Comparison of ENCODE assay signal across 20 cellular contexts in genomic region chr17:62656446-62656845, GRCh38.
"Had no signal": no experiment of that assay in that cellular context is flagged by ENCODE, and none has a peak within 500 bp of the region (broad histone marks: within the 10 kb centered on the region; RNA-seq: fewer than 3 reads in every experiment).

No MANE protein-coding gene starts in this region.

- H3K27me3 Mint-ChIP-seq: activated naive CD8-positive, alpha-beta T cell had no signal

- ATAC-seq: activated CD4-positive, CD25-positive, alpha-beta regulatory T cell treated with anti-CD3 and anti-CD28 coated beads, Interleukin-2, amount 50 U/mL, for 24 hours; activated CD8-positive, alpha-beta memory T cell treated with anti-CD3 and anti-CD28 coated beads, Interleukin-2, amount 10 ng/mL, durations not matched to agents 7 days and 5 days; activated CD8-positive, alpha-beta T cell treated with anti-CD3 and anti-CD28 coated beads for 36 hours; left lung; natural killer cell treated with Interleukin-12 subunit alpha and Interleukin-12 subunit beta and Interleukin-15 and Interleukin-18, amount 100 ng/mL, for 72 hours; right lobe of liver; stimulated activated effector memory CD8-positive, alpha-beta T cell treated with anti-CD3 and anti-CD28 coated beads, Interleukin-12 subunit alpha, Interleukin-12 subunit beta, amount 100 ng/mL, for 72 hours; stimulated activated naive CD8-positive, alpha-beta T cell treated with anti-CD3 and anti-CD28 coated beads, Interleukin-15, amount 100 ng/mL, for 72 hours had no signal

- H3K4me3 Mint-ChIP-seq: activated CD4-positive, alpha-beta T cell treated with anti-CD3 and anti-CD28 coated beads, Interleukin-2, amount 10 ng/mL, durations not matched to agents 24 days and 14 days; activated CD8-positive, alpha-beta memory T cell treated with anti-CD3 and anti-CD28 coated beads, Interleukin-2, amount 10 ng/mL, durations not matched to agents 7 days and 5 days; activated CD8-positive, alpha-beta T cell treated with anti-CD3 and anti-CD28 coated beads for 36 hours; activated naive CD8-positive, alpha-beta T cell; natural killer cell treated with Interleukin-12 subunit alpha and Interleukin-12 subunit beta and Interleukin-15 and Interleukin-18, amount 100 ng/mL, for 72 hours; stimulated activated effector memory CD8-positive, alpha-beta T cell treated with anti-CD3 and anti-CD28 coated beads, Interleukin-12 subunit alpha, Interleukin-12 subunit beta, amount 100 ng/mL, for 72 hours; stimulated activated naive CD8-positive, alpha-beta T cell treated with anti-CD3 and anti-CD28 coated beads, Interleukin-15, amount 100 ng/mL, for 72 hours had no signal

- H3K27ac Mint-ChIP-seq: activated CD4-positive, alpha-beta T cell treated with anti-CD3 and anti-CD28 coated beads, Interleukin-2, amount 10 ng/mL, durations not matched to agents 24 days and 14 days; activated CD8-positive, alpha-beta memory T cell treated with anti-CD3 and anti-CD28 coated beads, Interleukin-2, amount 10 ng/mL, durations not matched to agents 7 days and 5 days; activated CD8-positive, alpha-beta T cell treated with anti-CD3 and anti-CD28 coated beads for 36 hours; activated naive CD8-positive, alpha-beta T cell; natural killer cell treated with Interleukin-12 subunit alpha and Interleukin-12 subunit beta and Interleukin-15 and Interleukin-18, amount 100 ng/mL, for 72 hours; stimulated activated effector memory CD8-positive, alpha-beta T cell treated with anti-CD3 and anti-CD28 coated beads, Interleukin-12 subunit alpha, Interleukin-12 subunit beta, amount 100 ng/mL, for 72 hours; stimulated activated naive CD8-positive, alpha-beta T cell treated with anti-CD3 and anti-CD28 coated beads, Interleukin-15, amount 100 ng/mL, for 72 hours had no signal

- DNase-seq: activated CD4-positive, alpha-beta T cell treated with anti-CD3 and anti-CD28 coated beads, Interleukin-2, amount 10 ng/mL, durations not matched to agents 24 days and 14 days; activated CD8-positive, alpha-beta memory T cell treated with anti-CD3 and anti-CD28 coated beads, Interleukin-2, amount 10 ng/mL, durations not matched to agents 7 days and 5 days; activated CD8-positive, alpha-beta T cell treated with anti-CD3 and anti-CD28 coated beads for 36 hours; activated gamma-delta T cell treated with Interleukin-2 at 50 U/mL for 16 hours; activated T-cell treated with anti-CD3 and anti-CD28 coated beads for 4 hours; amniotic stem cell; hippocampal formation; kidney glomerular epithelial cell; left lung; midbrain; nucleus accumbens; small intestine; stimulated activated CD4-positive, alpha-beta T cell treated with anti-CD3 and anti-CD28 coated beads, Interleukin-2, amount 100 ng/mL, for 24 hours; stimulated activated naive CD8-positive, alpha-beta T cell treated with anti-CD3 and anti-CD28 coated beads, Interleukin-15, amount 100 ng/mL, for 72 hours; uterus had no signal
